ENCODE assay signal across 1 cellular context in the genomic region with DNA sequence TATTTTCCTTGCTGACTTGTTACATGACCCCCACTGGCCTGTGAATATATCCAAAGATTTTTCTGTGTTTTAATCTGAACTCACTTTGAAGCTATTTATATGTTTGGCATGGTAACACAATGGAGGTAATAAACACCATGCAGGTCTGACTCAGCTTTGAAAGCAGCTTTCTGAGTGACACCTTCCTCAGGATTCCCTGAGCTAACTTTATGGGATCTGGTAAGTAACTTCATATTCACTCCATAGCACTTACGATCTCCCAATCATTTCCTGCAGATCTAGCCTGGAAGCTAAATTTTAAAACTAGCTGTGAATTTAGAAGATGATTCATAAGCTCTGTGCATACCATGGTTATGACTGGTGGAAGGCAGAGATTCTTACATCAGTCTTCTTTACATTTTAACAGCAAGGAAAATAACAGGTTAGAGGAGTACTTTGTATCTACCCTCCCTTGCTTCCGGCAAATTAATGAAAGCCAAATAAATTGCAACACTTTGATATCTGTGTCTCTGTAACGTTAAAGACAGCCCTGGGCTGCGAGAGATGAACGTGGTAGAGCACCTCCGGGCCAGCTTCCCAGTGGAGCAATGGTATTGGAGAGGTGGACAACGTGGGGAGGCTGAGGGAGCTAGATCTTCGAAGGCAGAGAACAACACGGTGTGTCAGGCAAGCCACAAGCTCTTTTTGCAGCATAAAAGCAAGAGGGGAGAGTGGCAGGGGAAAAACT.
A peak's percentile ranks its signal among the peaks of the same experiment; 100 is the strongest.
TF ChIP-seq lines count a peak whose summit lies in the region.

No MANE protein-coding gene starts in this region.

TF ChIP-seq in HepG2, 621 proteins besides CTCF, POLR2A, EP300 and RAD21 (continued from another document and continues in another):
- TF ChIP-seq, protein P1, sequence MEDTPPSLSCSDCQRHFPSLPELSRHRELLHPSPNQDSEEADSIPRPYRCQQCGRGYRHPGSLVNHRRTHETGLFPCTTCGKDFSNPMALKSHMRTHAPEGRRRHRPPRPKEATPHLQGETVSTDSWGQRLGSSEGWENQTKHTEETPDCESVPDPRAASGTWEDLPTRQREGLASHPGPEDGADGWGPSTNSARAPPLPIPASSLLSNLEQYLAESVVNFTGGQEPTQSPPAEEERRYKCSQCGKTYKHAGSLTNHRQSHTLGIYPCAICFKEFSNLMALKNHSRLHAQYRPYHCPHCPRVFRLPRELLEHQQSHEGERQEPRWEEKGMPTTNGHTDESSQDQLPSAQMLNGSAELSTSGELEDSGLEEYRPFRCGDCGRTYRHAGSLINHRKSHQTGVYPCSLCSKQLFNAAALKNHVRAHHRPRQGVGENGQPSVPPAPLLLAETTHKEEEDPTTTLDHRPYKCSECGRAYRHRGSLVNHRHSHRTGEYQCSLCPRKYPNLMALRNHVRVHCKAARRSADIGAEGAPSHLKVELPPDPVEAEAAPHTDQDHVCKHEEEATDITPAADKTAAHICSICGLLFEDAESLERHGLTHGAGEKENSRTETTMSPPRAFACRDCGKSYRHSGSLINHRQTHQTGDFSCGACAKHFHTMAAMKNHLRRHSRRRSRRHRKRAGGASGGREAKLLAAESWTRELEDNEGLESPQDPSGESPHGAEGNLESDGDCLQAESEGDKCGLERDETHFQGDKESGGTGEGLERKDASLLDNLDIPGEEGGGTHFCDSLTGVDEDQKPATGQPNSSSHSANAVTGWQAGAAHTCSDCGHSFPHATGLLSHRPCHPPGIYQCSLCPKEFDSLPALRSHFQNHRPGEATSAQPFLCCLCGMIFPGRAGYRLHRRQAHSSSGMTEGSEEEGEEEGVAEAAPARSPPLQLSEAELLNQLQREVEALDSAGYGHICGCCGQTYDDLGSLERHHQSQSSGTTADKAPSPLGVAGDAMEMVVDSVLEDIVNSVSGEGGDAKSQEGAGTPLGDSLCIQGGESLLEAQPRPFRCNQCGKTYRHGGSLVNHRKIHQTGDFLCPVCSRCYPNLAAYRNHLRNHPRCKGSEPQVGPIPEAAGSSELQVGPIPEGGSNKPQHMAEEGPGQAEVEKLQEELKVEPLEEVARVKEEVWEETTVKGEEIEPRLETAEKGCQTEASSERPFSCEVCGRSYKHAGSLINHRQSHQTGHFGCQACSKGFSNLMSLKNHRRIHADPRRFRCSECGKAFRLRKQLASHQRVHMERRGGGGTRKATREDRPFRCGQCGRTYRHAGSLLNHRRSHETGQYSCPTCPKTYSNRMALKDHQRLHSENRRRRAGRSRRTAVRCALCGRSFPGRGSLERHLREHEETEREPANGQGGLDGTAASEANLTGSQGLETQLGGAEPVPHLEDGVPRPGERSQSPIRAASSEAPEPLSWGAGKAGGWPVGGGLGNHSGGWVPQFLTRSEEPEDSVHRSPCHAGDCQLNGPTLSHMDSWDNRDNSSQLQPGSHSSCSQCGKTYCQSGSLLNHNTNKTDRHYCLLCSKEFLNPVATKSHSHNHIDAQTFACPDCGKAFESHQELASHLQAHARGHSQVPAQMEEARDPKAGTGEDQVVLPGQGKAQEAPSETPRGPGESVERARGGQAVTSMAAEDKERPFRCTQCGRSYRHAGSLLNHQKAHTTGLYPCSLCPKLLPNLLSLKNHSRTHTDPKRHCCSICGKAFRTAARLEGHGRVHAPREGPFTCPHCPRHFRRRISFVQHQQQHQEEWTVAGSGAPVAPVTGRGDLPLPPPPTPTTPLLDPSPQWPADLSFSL (CRISPR knock-in tag; IDR thresholded peaks at IDR 0.05): 0 out of 2 replicates have a peak, but pooled peaks have one; percentile 41
- TF ChIP-seq ZZZ3 (CRISPR knock-in tag; IDR thresholded peaks at IDR 0.05; ENCODE audit: borderline replicate concordance) (no peak), NFE2L1 (CRISPR knock-in tag; IDR thresholded peaks at IDR 0.05; ENCODE audit: borderline replicate concordance) (no peak), ZBTB1 (CRISPR knock-in tag; IDR thresholded peaks at IDR 0.05; ENCODE audit: borderline replicate concordance) (no peak), FOXA3 (CRISPR knock-in tag; IDR thresholded peaks at IDR 0.05) (peak; percentile 79), ZNF431 (CRISPR knock-in tag; IDR thresholded peaks at IDR 0.05; ENCODE audit: borderline replicate concordance, low read depth) (no peak), CEBPB (IDR thresholded peaks at IDR 0.05; ENCODE audit: borderline replicate concordance, low read depth, low read length) (peak; percentile 75), ZNF572 (CRISPR knock-in tag; IDR thresholded peaks at IDR 0.05) (no peak), ZNF230 (CRISPR knock-in tag; IDR thresholded peaks at IDR 0.05) (no peak), DMAP1 (CRISPR knock-in tag; IDR thresholded peaks at IDR 0.05) (no peak), HOXD1 (CRISPR knock-in tag; IDR thresholded peaks at IDR 0.05) (no peak), FOXK2 (IDR thresholded peaks at IDR 0.05) (no peak), ZNF331 (CRISPR knock-in tag; IDR thresholded peaks at IDR 0.05) (no peak; the same call in 1 of the 2 replicates), U2AF1 (optimal IDR thresholded peaks at IDR 0.05; ENCODE audit: low read depth, low read length) (no peak), NFKB2 (CRISPR knock-in tag; IDR thresholded peaks at IDR 0.05; ENCODE audit: borderline replicate concordance) (no peak), ZNF24 (IDR thresholded peaks at IDR 0.05) (no peak), ISX (CRISPR knock-in tag; conservative IDR thresholded peaks at IDR 0.05) (no peak), ZNF232 (CRISPR knock-in tag; IDR thresholded peaks at IDR 0.05; ENCODE audit: borderline replicate concordance) (no peak), TARDBP (CRISPR knock-in tag; IDR thresholded peaks at IDR 0.05) (peak; percentile 75), ZNF547 (CRISPR knock-in tag; IDR thresholded peaks at IDR 0.05) (no peak), ZFP37 (CRISPR knock-in tag; IDR thresholded peaks at IDR 0.05; ENCODE audit: borderline replicate concordance) (no peak), ETV5 (CRISPR knock-in tag; IDR thresholded peaks at IDR 0.05; ENCODE audit: borderline replicate concordance) (peak; percentile 96), NR2F1 (CRISPR knock-in tag; IDR thresholded peaks at IDR 0.05) (0 out of 4 replicates have a peak, but pooled peaks of 1 of the 2 experiments have one; percentile 9), ZNF562 (CRISPR knock-in tag; IDR thresholded peaks at IDR 0.05; ENCODE audit: borderline replicate concordance) (no peak), ZFP36L1 (CRISPR knock-in tag; IDR thresholded peaks at IDR 0.05) (no peak), ZNF124 (CRISPR knock-in tag; IDR thresholded peaks at IDR 0.05) (no peak), SP140L (CRISPR knock-in tag; IDR thresholded peaks at IDR 0.05; ENCODE audit: borderline replicate concordance) (no peak), RCOR2 (CRISPR knock-in tag; IDR thresholded peaks at IDR 0.05) (no peak; the same call in 1 of the 2 replicates), SP5 (CRISPR knock-in tag; IDR thresholded peaks at IDR 0.05; ENCODE audit: borderline replicate concordance, low read depth) (peak; percentile 66; the same call in 1 of the 2 replicates), TBL1XR1 (IDR thresholded peaks at IDR 0.05; ENCODE audit: borderline replicate concordance, low read length, partially characterized antibody) (no peak), ZNF761 (CRISPR knock-in tag; conservative IDR thresholded peaks at IDR 0.05) (no peak), KDM5A (IDR thresholded peaks at IDR 0.05; ENCODE audit: borderline replicate concordance, low read length) (no peak), AHR (CRISPR knock-in tag; IDR thresholded peaks at IDR 0.05) (no peak; the same call in 1 of the 2 replicates), ZNF792 (CRISPR knock-in tag; IDR thresholded peaks at IDR 0.05) (no peak), GFI1 (CRISPR knock-in tag; IDR thresholded peaks at IDR 0.05; ENCODE audit: borderline replicate concordance) (no peak), SYNCRIP (IDR thresholded peaks at IDR 0.05; ENCODE audit: insufficient read depth, low read depth, low read length) (no peak)
- TF ChIP-seq, protein P2, sequence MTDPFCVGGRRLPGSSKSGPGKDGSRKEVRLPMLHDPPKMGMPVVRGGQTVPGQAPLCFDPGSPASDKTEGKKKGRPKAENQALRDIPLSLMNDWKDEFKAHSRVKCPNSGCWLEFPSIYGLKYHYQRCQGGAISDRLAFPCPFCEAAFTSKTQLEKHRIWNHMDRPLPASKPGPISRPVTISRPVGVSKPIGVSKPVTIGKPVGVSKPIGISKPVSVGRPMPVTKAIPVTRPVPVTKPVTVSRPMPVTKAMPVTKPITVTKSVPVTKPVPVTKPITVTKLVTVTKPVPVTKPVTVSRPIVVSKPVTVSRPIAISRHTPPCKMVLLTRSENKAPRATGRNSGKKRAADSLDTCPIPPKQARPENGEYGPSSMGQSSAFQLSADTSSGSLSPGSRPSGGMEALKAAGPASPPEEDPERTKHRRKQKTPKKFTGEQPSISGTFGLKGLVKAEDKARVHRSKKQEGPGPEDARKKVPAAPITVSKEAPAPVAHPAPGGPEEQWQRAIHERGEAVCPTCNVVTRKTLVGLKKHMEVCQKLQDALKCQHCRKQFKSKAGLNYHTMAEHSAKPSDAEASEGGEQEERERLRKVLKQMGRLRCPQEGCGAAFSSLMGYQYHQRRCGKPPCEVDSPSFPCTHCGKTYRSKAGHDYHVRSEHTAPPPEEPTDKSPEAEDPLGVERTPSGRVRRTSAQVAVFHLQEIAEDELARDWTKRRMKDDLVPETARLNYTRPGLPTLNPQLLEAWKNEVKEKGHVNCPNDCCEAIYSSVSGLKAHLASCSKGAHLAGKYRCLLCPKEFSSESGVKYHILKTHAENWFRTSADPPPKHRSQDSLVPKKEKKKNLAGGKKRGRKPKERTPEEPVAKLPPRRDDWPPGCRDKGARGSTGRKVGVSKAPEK (CRISPR knock-in tag; IDR thresholded peaks at IDR 0.05; ENCODE audit: borderline replicate concordance): no peak
- TF ChIP-seq, protein P3, sequence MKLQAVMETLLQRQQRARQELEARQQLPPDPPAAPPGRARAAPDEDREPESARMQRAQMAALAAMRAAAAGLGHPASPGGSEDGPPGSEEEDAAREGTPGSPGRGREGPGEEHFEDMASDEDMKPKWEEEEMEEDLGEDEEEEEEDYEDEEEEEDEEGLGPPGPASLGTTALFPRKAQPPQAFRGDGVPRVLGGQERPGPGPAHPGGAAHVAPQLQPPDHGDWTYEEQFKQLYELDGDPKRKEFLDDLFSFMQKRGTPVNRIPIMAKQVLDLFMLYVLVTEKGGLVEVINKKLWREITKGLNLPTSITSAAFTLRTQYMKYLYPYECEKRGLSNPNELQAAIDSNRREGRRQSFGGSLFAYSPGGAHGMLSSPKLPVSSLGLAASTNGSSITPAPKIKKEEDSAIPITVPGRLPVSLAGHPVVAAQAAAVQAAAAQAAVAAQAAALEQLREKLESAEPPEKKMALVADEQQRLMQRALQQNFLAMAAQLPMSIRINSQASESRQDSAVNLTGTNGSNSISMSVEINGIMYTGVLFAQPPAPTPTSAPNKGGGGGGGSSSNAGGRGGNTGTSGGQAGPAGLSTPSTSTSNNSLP (IDR thresholded peaks at IDR 0.05; ENCODE audit: low read depth, low read length): peak; percentile 88; the same call in 1 of the 2 replicates
- TF ChIP-seq, protein P4, sequence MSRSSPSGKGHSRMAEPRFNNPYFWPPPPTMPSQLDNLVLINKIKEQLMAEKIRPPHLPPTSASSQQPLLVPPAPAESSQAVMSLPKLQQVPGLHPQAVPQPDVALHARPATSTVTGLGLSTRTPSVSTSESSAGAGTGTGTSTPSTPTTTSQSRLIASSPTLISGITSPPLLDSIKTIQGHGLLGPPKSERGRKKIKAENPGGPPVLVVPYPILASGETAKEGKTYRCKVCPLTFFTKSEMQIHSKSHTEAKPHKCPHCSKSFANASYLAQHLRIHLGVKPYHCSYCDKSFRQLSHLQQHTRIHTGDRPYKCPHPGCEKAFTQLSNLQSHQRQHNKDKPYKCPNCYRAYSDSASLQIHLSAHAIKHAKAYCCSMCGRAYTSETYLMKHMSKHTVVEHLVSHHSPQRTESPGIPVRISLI (CRISPR knock-in tag; IDR thresholded peaks at IDR 0.05; ENCODE audit: borderline replicate concordance): no peak
- TF ChIP-seq, protein P5, sequence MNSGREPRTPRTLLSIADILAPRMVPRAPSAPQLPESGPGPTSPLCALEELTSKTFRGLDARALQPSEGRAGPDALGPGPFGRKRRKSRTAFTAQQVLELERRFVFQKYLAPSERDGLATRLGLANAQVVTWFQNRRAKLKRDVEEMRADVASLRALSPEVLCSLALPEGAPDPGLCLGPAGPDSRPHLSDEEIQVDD (CRISPR knock-in tag; IDR thresholded peaks at IDR 0.05; ENCODE audit: borderline replicate concordance): no peak
- TF ChIP-seq, protein P6, sequence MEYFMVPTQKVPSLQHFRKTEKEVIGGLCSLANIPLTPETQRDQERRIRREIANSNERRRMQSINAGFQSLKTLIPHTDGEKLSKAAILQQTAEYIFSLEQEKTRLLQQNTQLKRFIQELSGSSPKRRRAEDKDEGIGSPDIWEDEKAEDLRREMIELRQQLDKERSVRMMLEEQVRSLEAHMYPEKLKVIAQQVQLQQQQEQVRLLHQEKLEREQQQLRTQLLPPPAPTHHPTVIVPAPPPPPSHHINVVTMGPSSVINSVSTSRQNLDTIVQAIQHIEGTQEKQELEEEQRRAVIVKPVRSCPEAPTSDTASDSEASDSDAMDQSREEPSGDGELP (IDR thresholded peaks at IDR 0.05; ENCODE audit: borderline replicate concordance, low read depth): no peak
- TF ChIP-seq, protein P7, sequence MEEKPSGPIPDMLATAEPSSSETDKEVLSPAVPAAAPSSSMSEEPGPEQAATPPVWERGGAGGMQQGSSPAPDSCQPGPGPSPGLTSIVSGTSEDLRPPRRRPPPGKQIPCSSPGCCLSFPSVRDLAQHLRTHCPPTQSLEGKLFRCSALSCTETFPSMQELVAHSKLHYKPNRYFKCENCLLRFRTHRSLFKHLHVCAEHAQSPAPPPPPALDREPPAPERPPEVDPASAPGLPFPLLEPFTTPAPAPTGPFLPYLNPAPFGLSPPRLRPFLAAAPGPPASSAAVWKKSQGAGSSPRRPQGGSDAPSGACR (CRISPR knock-in tag; IDR thresholded peaks at IDR 0.05): no peak
- TF ChIP-seq, protein P8, sequence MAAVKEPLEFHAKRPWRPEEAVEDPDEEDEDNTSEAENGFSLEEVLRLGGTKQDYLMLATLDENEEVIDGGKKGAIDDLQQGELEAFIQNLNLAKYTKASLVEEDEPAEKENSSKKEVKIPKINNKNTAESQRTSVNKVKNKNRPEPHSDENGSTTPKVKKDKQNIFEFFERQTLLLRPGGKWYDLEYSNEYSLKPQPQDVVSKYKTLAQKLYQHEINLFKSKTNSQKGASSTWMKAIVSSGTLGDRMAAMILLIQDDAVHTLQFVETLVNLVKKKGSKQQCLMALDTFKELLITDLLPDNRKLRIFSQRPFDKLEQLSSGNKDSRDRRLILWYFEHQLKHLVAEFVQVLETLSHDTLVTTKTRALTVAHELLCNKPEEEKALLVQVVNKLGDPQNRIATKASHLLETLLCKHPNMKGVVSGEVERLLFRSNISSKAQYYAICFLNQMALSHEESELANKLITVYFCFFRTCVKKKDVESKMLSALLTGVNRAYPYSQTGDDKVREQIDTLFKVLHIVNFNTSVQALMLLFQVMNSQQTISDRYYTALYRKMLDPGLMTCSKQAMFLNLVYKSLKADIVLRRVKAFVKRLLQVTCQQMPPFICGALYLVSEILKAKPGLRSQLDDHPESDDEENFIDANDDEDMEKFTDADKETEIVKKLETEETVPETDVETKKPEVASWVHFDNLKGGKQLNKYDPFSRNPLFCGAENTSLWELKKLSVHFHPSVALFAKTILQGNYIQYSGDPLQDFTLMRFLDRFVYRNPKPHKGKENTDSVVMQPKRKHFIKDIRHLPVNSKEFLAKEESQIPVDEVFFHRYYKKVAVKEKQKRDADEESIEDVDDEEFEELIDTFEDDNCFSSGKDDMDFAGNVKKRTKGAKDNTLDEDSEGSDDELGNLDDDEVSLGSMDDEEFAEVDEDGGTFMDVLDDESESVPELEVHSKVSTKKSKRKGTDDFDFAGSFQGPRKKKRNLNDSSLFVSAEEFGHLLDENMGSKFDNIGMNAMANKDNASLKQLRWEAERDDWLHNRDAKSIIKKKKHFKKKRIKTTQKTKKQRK (IDR thresholded peaks at IDR 0.05; ENCODE audit: low read length): no peak
